Comparison of ENCODE assay signal across 8 cellular contexts in genomic region chr14:49895480-49895879, GRCh38. TPM values are rescaled to one million over a fixed set of nuclear protein-coding genes. Genes with fewer than 3 reads are reported as not detected.
DNase-seq lines count a peak whose midpoint lies in the region; ATAC-seq and TF ChIP-seq lines count a peak whose summit lies in the region.

No MANE protein-coding gene starts in this region.

- H3K4me1 ChIP-seq in cardiac muscle cell (ENCODE audit: low read depth) (peaks cover 41% of the 10 kb centered on the region), upper lobe of left lung (peaks cover 47 to 52% (median 51%) of the 10 kb centered on the region in 4 donors), neuronal stem cell (ENCODE audit: control insufficient read depth in 2 of 2, insufficient read depth in 1 of 2, low read depth in 1 of 2, low read length in 2 of 2) (peaks cover 0 to 17% of the 10 kb centered on the region in 2 donors)

- CTCF ChIA-PET in activated CD8-positive, alpha-beta T cell treated with anti-CD3 and anti-CD28 coated beads, Interleukin-2, amount 10 ng/mL, durations not matched to agents 7 days and 5 days (lab: Charles Lee): interaction anchor here (1.0 to 1.9 kb wide), 9 partner anchors 28 to 209 kb away, joined by 3 to 15 read pairs (median 5); no protein-coding TSS in a partner anchor

- no peak overlapping the region for H3K14ac ChIP-seq in neuronal stem cell (ENCODE audit: low read length)

- H3K36me3 ChIP-seq in cardiac muscle cell (peaks cover 8% of the 10 kb centered on the region), upper lobe of left lung (peaks cover 0 to 32% (median 6%) of the 10 kb centered on the region in 4 donors), neuronal stem cell (replicated peaks in 1 of 2; ENCODE audit: control insufficient read depth in 2 of 2, insufficient read depth in 2 of 2, low read length in 2 of 2) (peaks cover 0 to 45% of the 10 kb centered on the region in 2 donors)

- intact Hi-C loops in Right ventricle myocardium superior (cut with DNase I): no loop called here

- no peak overlapping the region for H3K23ac ChIP-seq in neuronal stem cell (ENCODE audit: low read depth, low read length, poor library complexity)

- H3K9ac ChIP-seq in neuronal stem cell (ENCODE audit: low read depth, low read length, poor library complexity): no peak overlapping the region

- no peak overlapping the region for H2AK5ac ChIP-seq in neuronal stem cell (ENCODE audit: low read depth, low read length)

- no peak overlapping the region for H3K18ac ChIP-seq in neuronal stem cell (ENCODE audit: low read length)

- no peak overlapping the region for H4K8ac ChIP-seq in neuronal stem cell (ENCODE audit: low read depth, low read length)

- no peak overlapping the region for H2BK120ac ChIP-seq in neuronal stem cell (ENCODE audit: low read depth, low read length)

- peak overlapping the region; percentile 95 for H3K27ac Mint-ChIP-seq in activated CD8-positive, alpha-beta T cell treated with anti-CD3 and anti-CD28 coated beads, Interleukin-2, amount 10 ng/mL, durations not matched to agents 7 days and 5 days

- H3K36me3 Mint-ChIP-seq in activated CD8-positive, alpha-beta T cell treated with anti-CD3 and anti-CD28 coated beads, Interleukin-2, amount 10 ng/mL, durations not matched to agents 7 days and 5 days (ENCODE audit: low read depth): peaks cover 59% of the 10 kb centered on the region

- 30 to 39% methylated on average over 4 of the region's 4 CpGs for WGBS in upper lobe of left lung, 2 donors
- no CpG with 5 or more reads among the region's 4 CpGs for WGBS in neuronal stem cell (ENCODE audit: extremely low coverage in 2 of 2, insufficient read length in 2 of 2, insufficient replicate concordance in 1 of 2), 2 donors

- DNase-seq in cardiac muscle cell (ENCODE audit: low read depth in 1 of 2, low spot score in 1 of 2): no peak
- DNase-seq in Right ventricle myocardium superior: no peak
- DNase-seq in activated CD8-positive, alpha-beta T cell treated with anti-CD3 and anti-CD28 coated beads, Interleukin-2, amount 10 ng/mL, durations not matched to agents 7 days and 5 days: no peak
- DNase-seq in kidney glomerular epithelial cell (lab: John Stamatoyannopoulos, UW): peak; percentile 51
- no peak for DNase-seq in upper lobe of left lung
- no peak for DNase-seq in neuronal stem cell (ENCODE audit: low spot score)
- no peak for DNase-seq in NCI-H510A (lab: John Stamatoyannopoulos, UW)

- H3K9me3 Mint-ChIP-seq in activated CD8-positive, alpha-beta T cell treated with anti-CD3 and anti-CD28 coated beads, Interleukin-2, amount 10 ng/mL, durations not matched to agents 7 days and 5 days (ENCODE audit: insufficient read depth): no peaks in the 10 kb centered on the region

- H2BK12ac ChIP-seq in neuronal stem cell (ENCODE audit: low read length): no peak overlapping the region

- H2BK15ac ChIP-seq in neuronal stem cell (ENCODE audit: low read length): no peak overlapping the region

- H3K79me1 ChIP-seq in neuronal stem cell (ENCODE audit: low read depth, low read length): peaks cover 6% of the 10 kb centered on the region

- TF ChIP-seq EP300 in upper lobe of left lung (IDR thresholded peaks at IDR 0.05): no peak

- peaks cover 35% of the 10 kb centered on the region for H3K4me1 Mint-ChIP-seq in activated CD8-positive, alpha-beta T cell treated with anti-CD3 and anti-CD28 coated beads, Interleukin-2, amount 10 ng/mL, durations not matched to agents 7 days and 5 days (ENCODE audit: low read depth)

- H3K4ac ChIP-seq in neuronal stem cell (ENCODE audit: low read length): no peak overlapping the region

- no peak overlapping the region for H2AFZ ChIP-seq in neuronal stem cell (ENCODE audit: low read length)

- H3K4me3 ChIP-seq in cardiac muscle cell (peak overlapping the region; percentile 7), upper lobe of left lung (peak overlapping the region; percentile 14 to 87 (median 72)), neuronal stem cell (ENCODE audit: low read length in 2 of 2) (peak overlapping the region in 1 of 2 donors; percentile 89)

- H3K4me3 Mint-ChIP-seq in activated CD8-positive, alpha-beta T cell treated with anti-CD3 and anti-CD28 coated beads, Interleukin-2, amount 10 ng/mL, durations not matched to agents 7 days and 5 days: peak overlapping the region; percentile 90

- no peak overlapping the region for H3K4me2 ChIP-seq in neuronal stem cell (ENCODE audit: insufficient read depth, low read length, poor library complexity, severe bottlenecking)

- H3K9me3 ChIP-seq in cardiac muscle cell (ENCODE audit: low read depth): no peaks in the 10 kb centered on the region
- H3K9me3 ChIP-seq in upper lobe of left lung: no peaks in the 10 kb centered on the region
- no peaks in the 10 kb centered on the region for H3K9me3 ChIP-seq in neuronal stem cell (replicated peaks in 1 of 2; ENCODE audit: control insufficient read depth in 2 of 2, insufficient read depth in 1 of 2, low read depth in 1 of 2, low read length in 2 of 2)

- ATAC-seq in Right ventricle myocardium superior (ENCODE audit: poor library complexity) (no peak), upper lobe of left lung (ENCODE audit: low FRiP score in 2 of 2) (no peak), HG03025 (IDR thresholded peaks at IDR 0.05; ENCODE audit: low FRiP score, unreplicated experiment) (no peak)
- ATAC-seq in activated CD8-positive, alpha-beta T cell treated with anti-CD3 and anti-CD28 coated beads, Interleukin-2, amount 10 ng/mL, durations not matched to agents 7 days and 5 days: no peak

- no peaks in the 10 kb centered on the region for H3K27me3 ChIP-seq in cardiac muscle cell
- H3K27me3 ChIP-seq in upper lobe of left lung: no peaks in the 10 kb centered on the region
- H3K27me3 ChIP-seq in neuronal stem cell (ENCODE audit: control insufficient read depth in 3 of 3, insufficient read depth in 3 of 3, low read depth in 1 of 3, low read length in 3 of 3): no peaks in the 10 kb centered on the region

- H3K27ac ChIP-seq in cardiac muscle cell: no peak overlapping the region
- H3K27ac ChIP-seq in upper lobe of left lung: peak overlapping the region in 3 of 4 donors; percentile 18 to 100 (median 99)
- H3K27ac ChIP-seq in neuronal stem cell (replicated peaks; ENCODE audit: low read length): no peak overlapping the region

- no peak overlapping the region for H2BK5ac ChIP-seq in neuronal stem cell (ENCODE audit: low read length)

- H3K27me3 Mint-ChIP-seq in activated CD8-positive, alpha-beta T cell treated with anti-CD3 and anti-CD28 coated beads, Interleukin-2, amount 10 ng/mL, durations not matched to agents 7 days and 5 days (ENCODE audit: low read depth): no peaks in the 10 kb centered on the region

- no peak overlapping the region for H4K91ac ChIP-seq in neuronal stem cell (ENCODE audit: low read depth, low read length, poor library complexity)

- TF ChIP-seq CTCF in cardiac muscle cell (IDR thresholded peaks at IDR 0.05; ENCODE audit: low read depth, low read length) (no peak), upper lobe of left lung (IDR thresholded peaks at IDR 0.05) (no peak)

- POLR2A ChIA-PET in activated CD8-positive, alpha-beta T cell treated with anti-CD3 and anti-CD28 coated beads, Interleukin-2, amount 10 ng/mL, durations not matched to agents 7 days and 5 days (lab: Charles Lee): interaction anchor here (0.7 to 1.9 kb wide), 12 partner anchors 12 to 200 kb away, joined by 3 to 57 read pairs (median 4); partner anchors contain the start of gene NEMF

- no peak for TF ChIP-seq POLR2A in upper lobe of left lung (IDR thresholded peaks at IDR 0.05)

RNA-seq across cellular contexts. Expression of gene ARF6, which starts 2.6 kb away (rescaled TPM):
- 22.5 and 23.3 TPM in 2 replicates for total RNA-seq in cardiac muscle cell
- 27.8 and 28.4 TPM in 2 replicates for polyA plus RNA-seq in cardiac muscle cell
- total RNA-seq in Right ventricle myocardium superior: 23.8 TPM
- 100 to 1,000 TPM; 183 to 193 TPM for total RNA-seq in activated CD8-positive, alpha-beta T cell treated with anti-CD3 and anti-CD28 coated beads, Interleukin-2, amount 10 ng/mL, durations not matched to agents 7 days and 5 days
- total RNA-seq in upper lobe of left lung: 10 to 100 TPM; 21.0 to 81.8 (median 61.0) TPM
- polyA plus RNA-seq in neuronal stem cell (2013, experiment 1 of 2): 26.5 TPM
- 27.2 TPM for polyA plus RNA-seq in neuronal stem cell (2013, experiment 2 of 2)

RNA-seq across cellular contexts. Expression of gene NEMF, which starts 42.9 kb away (rescaled TPM):
- total RNA-seq in cardiac muscle cell: 33.9 and 43.9 TPM in 2 replicates
- 71.9 and 80.5 TPM in 2 replicates for polyA plus RNA-seq in cardiac muscle cell
- total RNA-seq in Right ventricle myocardium superior: 44.5 TPM
- total RNA-seq in activated CD8-positive, alpha-beta T cell treated with anti-CD3 and anti-CD28 coated beads, Interleukin-2, amount 10 ng/mL, durations not matched to agents 7 days and 5 days: 10 to 100 TPM; 75.6 to 78.9 TPM
- total RNA-seq in upper lobe of left lung: 100 to 1,000 TPM in 2 of 6 donors, 10 to 100 TPM in 4; 47.9 to 293 (median 73.7) TPM
- 62.0 TPM for polyA plus RNA-seq in neuronal stem cell (2013, experiment 1 of 2)
- polyA plus RNA-seq in neuronal stem cell (2013, experiment 2 of 2): 63.9 TPM

Comparison
In these comparisons a context has a peak if more than half of its experiments do, and no peak if none do; other contexts are left out.
1. H3K27ac ChIP-seq: peak in upper lobe of left lung (3 of 4); none in cardiac muscle cell (single experiment) and neuronal stem cell (single experiment).